ENCODE assay signal across 8 cellular contexts in genomic region chr18:33934258-33934657, GRCh38.
"Had no signal": no experiment of that assay in that cellular context is flagged by ENCODE, and none has a peak within 500 bp of the region (broad histone marks: within the 10 kb centered on the region; RNA-seq: fewer than 3 reads in every experiment).

No MANE protein-coding gene starts in this region.

- DNase-seq: GDM1, GF-D8 had no signal

- FAIRE-seq: G401.6, GM12878, GM12891, GM12892, GM18507, GM19239 had no signal

- ATAC-seq: GM12878 had no signal

- H3K4me3 ChIP-seq: GM12878 had no signal
